Comparison of ENCODE assay signal across 8 cellular contexts in the genomic region with DNA sequence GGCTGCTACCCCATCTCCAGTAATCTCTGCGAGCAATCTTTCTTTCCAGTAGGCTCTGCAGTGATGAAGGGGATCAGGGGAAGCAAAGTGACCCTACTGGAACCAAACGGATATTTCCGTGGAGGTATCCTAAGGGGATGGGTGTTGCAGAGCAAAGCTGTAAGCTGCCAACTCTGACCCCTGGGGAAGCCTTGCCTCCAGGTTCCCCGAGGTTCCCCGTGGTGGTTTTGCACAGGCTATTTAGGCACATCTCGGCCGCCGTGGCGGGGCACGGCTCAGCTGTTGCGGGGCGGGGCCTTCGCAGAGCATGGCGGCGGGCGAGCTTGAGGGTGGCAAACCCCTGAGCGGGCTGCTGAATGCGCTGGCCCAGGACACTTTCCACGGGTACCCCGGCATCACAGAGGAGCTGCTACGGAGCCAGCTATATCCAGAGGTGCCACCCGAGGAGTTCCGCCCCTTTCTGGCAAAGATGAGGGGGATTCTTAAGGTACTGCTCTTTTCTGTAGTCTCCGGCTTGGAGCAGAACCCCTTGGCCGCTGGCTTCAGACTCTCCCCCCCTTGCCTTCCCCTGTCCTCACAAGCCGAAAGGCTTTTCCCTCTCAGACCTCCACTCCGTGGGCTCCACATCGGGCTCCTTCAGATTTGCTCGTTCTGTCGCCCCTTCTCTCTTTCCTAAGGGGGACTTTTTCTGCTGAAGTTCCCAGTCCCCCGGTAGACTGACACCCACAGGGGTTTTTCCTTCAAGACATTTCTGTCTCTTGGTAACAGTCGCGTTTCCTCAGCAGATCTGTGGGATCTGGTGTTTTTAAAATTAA. TPM values are rescaled to one million over a fixed set of nuclear protein-coding genes. Genes with fewer than 3 reads are reported as not detected.
DNase-seq lines count a peak whose midpoint lies in the region; ATAC-seq and TF ChIP-seq lines count a peak whose summit lies in the region.

TSS of gene COMMD1 (plus strand) at position 303 of the 815 bp plus-strand sequence. CDS start at position 308, 5 bp downstream.

- peaks cover 0 to 6% of the 10 kb centered on the region in 2 donors for H3K36me3 Mint-ChIP-seq in CD4-positive, alpha-beta memory T cell
- H3K36me3 Mint-ChIP-seq in mesothelial cell of epicardium, result no peaks in the 10 kb centered on the region

- H3K4me3 Mint-ChIP-seq in CD4-positive, alpha-beta memory T cell, result peak within 1 kb of the TSS; percentile 96 to 98 (median 97)
- H3K4me3 Mint-ChIP-seq in mesothelial cell of epicardium, result peak within 1 kb of the TSS; percentile 97

- H3K27me3 Mint-ChIP-seq in CD4-positive, alpha-beta memory T cell, result no peaks in the 10 kb centered on the region
- H3K27me3 Mint-ChIP-seq in mesothelial cell of epicardium (ENCODE audit: low read depth), result no peaks in the 10 kb centered on the region

- H3K9me3 ChIP-seq in CD4-positive, alpha-beta memory T cell (ENCODE audit: control insufficient read depth in 1 of 2, low read length in 2 of 2), result no peaks in the 10 kb centered on the region
- no peaks in the 10 kb centered on the region for H3K9me3 ChIP-seq in endocrine pancreas (ENCODE audit: control insufficient read depth, low read length)

- peak within 1 kb of the TSS; percentile 75 for H3K27ac ChIP-seq in CD4-positive, alpha-beta memory T cell (ENCODE audit: low read depth, low read length)

- peak within 1 kb of the TSS; percentile 75 to 95 (median 92) for H3K27ac Mint-ChIP-seq in CD4-positive, alpha-beta memory T cell
- H3K27ac Mint-ChIP-seq in mesothelial cell of epicardium, result peak within 1 kb of the TSS; percentile 92

- H3K4me1 Mint-ChIP-seq in CD4-positive, alpha-beta memory T cell, result peaks cover 12 to 39% (median 26%) of the 10 kb centered on the region in 4 donors
- peaks cover 3% of the 10 kb centered on the region for H3K4me1 Mint-ChIP-seq in mesothelial cell of epicardium

- no peaks in the 10 kb centered on the region for H3K36me3 ChIP-seq in CD4-positive, alpha-beta memory T cell (ENCODE audit: insufficient read depth, low read length)
- no peaks in the 10 kb centered on the region for H3K36me3 ChIP-seq in endocrine pancreas (ENCODE audit: control insufficient read depth, insufficient read depth, low read length)

- no peaks in the 10 kb centered on the region for H3K9me3 Mint-ChIP-seq in CD4-positive, alpha-beta memory T cell
- no peaks in the 10 kb centered on the region for H3K9me3 Mint-ChIP-seq in mesothelial cell of epicardium

- H3K27me3 ChIP-seq in CD4-positive, alpha-beta memory T cell (ENCODE audit: insufficient read depth, low read length), result no peaks in the 10 kb centered on the region
- H3K27me3 ChIP-seq in endocrine pancreas (ENCODE audit: control insufficient read depth, insufficient read depth, low read length), result no peaks in the 10 kb centered on the region

- no peak for TF ChIP-seq CTCF in mesothelial cell of epicardium (IDR thresholded peaks at IDR 0.05; ENCODE audit: unreplicated experiment)

- peak within 1 kb of the TSS; percentile 94 to 99 for H3K4me3 ChIP-seq in CD4-positive, alpha-beta memory T cell (ENCODE audit: low read length in 2 of 2)
- H3K4me3 ChIP-seq in endocrine pancreas (ENCODE audit: control insufficient read depth, insufficient read depth, low read length), result peak within 1 kb of the TSS; percentile 90

- POLR2A ChIA-PET in CD4-positive, alpha-beta memory T cell (lab: Charles Lee; ENCODE audit: partially characterized antibody), result interaction anchor here (0.6 to 1.6 kb wide), 8 partner anchors 10 to 1683 kb away, joined by 3 to 7 read pairs (median 4); partner anchors contain the start of genes FAM161A, MDH1 and WDPCP

- peak; percentile 99 for ATAC-seq in GM19397 (IDR thresholded peaks at IDR 0.05; ENCODE audit: unreplicated experiment)
- ATAC-seq in HG03558 (IDR thresholded peaks at IDR 0.05; ENCODE audit: extremely low read depth, unreplicated experiment), result peak; percentile 95

- peak; percentile 75 to 81 (median 78) for DNase-seq in CD4-positive, alpha-beta memory T cell
- DNase-seq in NOMO-1 treated with dmso at 0.1 percent for 144 hours (lab: John Stamatoyannopoulos, UW; ENCODE audit: unreplicated experiment) (peak; percentile 28), mesothelial cell of epicardium (ENCODE audit: low spot score in 2 of 2, unreplicated experiment in 2 of 2) (peak; percentile 46 to 73)
- DNase-seq in activated CD8-positive, alpha-beta memory T cell treated with anti-CD3 and anti-CD28 coated beads, Interleukin-2, amount 50 U/mL, for 1 hour (ENCODE audit: extremely low read depth), result peak; percentile 52
- peak; percentile 75 to 77 for DNase-seq in stimulated activated CD8-positive, alpha-beta memory T cell treated with anti-CD3 and anti-CD28 coated beads, Interleukin-15, amount 100 ng/mL, for 48 hours (ENCODE audit: low read depth in 2 of 2)

- peak within 1 kb of the TSS; percentile 85 for H3K9ac ChIP-seq in endocrine pancreas (ENCODE audit: control insufficient read depth, insufficient read depth, low read length)

- intact Hi-C loops in CD4-positive, alpha-beta memory T cell (cut with micrococcal nuclease), result loop anchor here (1.0 to 5.0 kb wide), 3 partner anchors 17 to 292 kb away; partner anchors contain the start of genes B3GNT2, CCT4 and FAM161A

- CTCF ChIA-PET in CD4-positive, alpha-beta memory T cell (lab: Charles Lee; ENCODE audit: partially characterized antibody), result interaction anchor here (0.7 to 1.5 kb wide), 2 partner anchors 505 to 507 kb away, joined by 4 read pairs; no protein-coding TSS in a partner anchor

- peaks cover 21% of the 10 kb centered on the region for H3K4me1 ChIP-seq in CD4-positive, alpha-beta memory T cell (ENCODE audit: insufficient read depth, low read length)
- H3K4me1 ChIP-seq in endocrine pancreas (ENCODE audit: control insufficient read depth, insufficient read depth, low read length), result peaks cover 6% of the 10 kb centered on the region

RNA-seq across cellular contexts. Expression of gene COMMD1, which starts in this region (rescaled TPM):
- total RNA-seq in CD4-positive, alpha-beta memory T cell, result 10 to 100 TPM; 16.7 to 17.8 TPM
- 10 to 100 TPM; 50.6 to 63.9 TPM for polyA plus RNA-seq in CD4-positive, alpha-beta memory T cell
- 36.1 to 40.3 TPM (median 37.9 TPM) in 3 replicates for total RNA-seq in mesothelial cell of epicardium

Comparison
In these comparisons a context has a peak if more than half of its experiments do, and no peak if none do; other contexts are left out.
1. Peak in every context shown above with its lines: DNase-seq, ATAC-seq, H3K4me3 ChIP-seq and H3K27ac ChIP-seq.
2. DNase-seq: peak in every context shown above with its lines; median percentile 78 in CD4-positive, alpha-beta memory T cell; 76 in stimulated activated CD8-positive, alpha-beta memory T cell treated with anti-CD3 and anti-CD28 coated beads, Interleukin-15, amount 100 ng/mL, for 48 hours; 60 in mesothelial cell of epicardium; 52 in activated CD8-positive, alpha-beta memory T cell treated with anti-CD3 and anti-CD28 coated beads, Interleukin-2, amount 50 U/mL, for 1 hour; 28 in NOMO-1 treated with dmso at 0.1 percent for 144 hours.